ENCODE assay signal across 12 cellular contexts in genomic region chr9:32069169-32069813, GRCh38.
A peak's percentile ranks its signal among the peaks of the same experiment; 100 is the strongest.
DNase-seq lines count a peak whose midpoint lies in the region; ATAC-seq and TF ChIP-seq lines count a peak whose summit lies in the region.
"Had no signal": no experiment of that assay in that cellular context is flagged by ENCODE, and none has a peak within 500 bp of the region (broad histone marks: within the 10 kb centered on the region; RNA-seq: fewer than 3 reads in every experiment).

No MANE protein-coding gene starts in this region.

- POLR2A ChIA-PET in GM10248 (lab: Yijun Ruan, JAX), result no interaction called here
- POLR2A ChIA-PET in PC-9 (lab: Charles Lee; ENCODE audit: unreplicated experiment), result no interaction called here
- POLR2A ChIA-PET in CD8-positive, alpha-beta memory T cell (lab: Charles Lee), result no interaction called here

- intact Hi-C loops in PC-9 (cut with micrococcal nuclease; ENCODE audit: unreplicated experiment) (no loop called here), heart right ventricle (cut with DNase I) (no loop called here)

- no peak for TF ChIP-seq EP300 in suprapubic skin (IDR thresholded peaks at IDR 0.05)

- CTCF ChIA-PET in GM10248 (lab: Yijun Ruan, JAX) (interaction anchor here (0.8 to 1.8 kb wide), 9 partner anchors 8 to 37 kb away, joined by 3 to 7 read pairs (median 3); no protein-coding TSS in a partner anchor), PC-9 (lab: Charles Lee) (no interaction called here)
- CTCF ChIA-PET in CD8-positive, alpha-beta memory T cell (lab: Charles Lee), result no interaction called here

- H3K4me3 Mint-ChIP-seq in CD8-positive, alpha-beta memory T cell, result no peak overlapping the region
- H3K4me3 Mint-ChIP-seq: natural killer cell treated with Interleukin-12 subunit alpha and Interleukin-12 subunit beta and Interleukin-15 and Interleukin-18, amount 100 ng/mL, for 72 hours; stimulated activated memory B cell treated with anti-CD40 and anti-IgM and Interleukin-4, amounts not matched to agents 10 μg/mL and 1 μg/mL and 100 μg/mL, for 72 hours had no signal

- no peaks in the 10 kb centered on the region for H3K9me3 Mint-ChIP-seq in CD8-positive, alpha-beta memory T cell

- peak; percentile 54 for ATAC-seq in HG02642 (IDR thresholded peaks at IDR 0.05; ENCODE audit: poor library complexity, unreplicated experiment)
- no peak for ATAC-seq in heart right ventricle
- ATAC-seq: natural killer cell treated with Interleukin-12 subunit alpha and Interleukin-12 subunit beta and Interleukin-15 and Interleukin-18, amount 100 ng/mL, for 72 hours; stimulated activated memory B cell treated with anti-CD40 and anti-IgM and Interleukin-4, amounts not matched to agents 10 μg/mL and 1 μg/mL and 100 μg/mL, for 72 hours had no signal

- no peak overlapping the region for H3K27ac Mint-ChIP-seq in CD8-positive, alpha-beta memory T cell
- H3K27ac Mint-ChIP-seq: natural killer cell treated with Interleukin-12 subunit alpha and Interleukin-12 subunit beta and Interleukin-15 and Interleukin-18, amount 100 ng/mL, for 72 hours; stimulated activated memory B cell treated with anti-CD40 and anti-IgM and Interleukin-4, amounts not matched to agents 10 μg/mL and 1 μg/mL and 100 μg/mL, for 72 hours had no signal

- H3K4me3 ChIP-seq in PC-9, result no peak overlapping the region
- no peak overlapping the region for H3K4me3 ChIP-seq in liver (ENCODE audit: low read depth in 1 of 3, low read length in 3 of 3)
- H3K4me3 ChIP-seq in MG63, result no peak overlapping the region
- no peak overlapping the region for H3K4me3 ChIP-seq in CD8-positive, alpha-beta memory T cell (ENCODE audit: low read length)
- H3K4me3 ChIP-seq in suprapubic skin, result no peak overlapping the region
- H3K4me3 ChIP-seq in heart right ventricle, result no peak overlapping the region

- H3K27me3 ChIP-seq in PC-9 (ENCODE audit: insufficient read depth, low read depth) (no peaks in the 10 kb centered on the region), liver (ENCODE audit: control insufficient read depth in 4 of 4, insufficient read depth in 4 of 4, low read length in 3 of 4) (no peaks in the 10 kb centered on the region), MG63 (no peaks in the 10 kb centered on the region), suprapubic skin (no peaks in the 10 kb centered on the region), heart right ventricle (no peaks in the 10 kb centered on the region)
- H3K27me3 ChIP-seq in CD8-positive, alpha-beta memory T cell (ENCODE audit: insufficient read depth, low read length, poor library complexity, severe bottlenecking), result no peaks in the 10 kb centered on the region

- no TSS peak for BruUV-seq in PC-9 (replicated peaks; lab: Mats Ljungman, UMichigan)

- no peaks in the 10 kb centered on the region for H3K36me3 Mint-ChIP-seq in CD8-positive, alpha-beta memory T cell
- H3K36me3 Mint-ChIP-seq: natural killer cell treated with Interleukin-12 subunit alpha and Interleukin-12 subunit beta and Interleukin-15 and Interleukin-18, amount 100 ng/mL, for 72 hours; stimulated activated memory B cell treated with anti-CD40 and anti-IgM and Interleukin-4, amounts not matched to agents 10 μg/mL and 1 μg/mL and 100 μg/mL, for 72 hours had no signal

- no peaks in the 10 kb centered on the region for H4K20me1 ChIP-seq in PC-9 (ENCODE audit: insufficient read depth)

- H3K36me3 ChIP-seq in PC-9 (ENCODE audit: low read depth) (no peaks in the 10 kb centered on the region), liver (ENCODE audit: control insufficient read depth in 4 of 4, insufficient read depth in 3 of 4, low read depth in 1 of 4, low read length in 3 of 4) (no peaks in the 10 kb centered on the region), MG63 (no peaks in the 10 kb centered on the region), suprapubic skin (no peaks in the 10 kb centered on the region), heart right ventricle (no peaks in the 10 kb centered on the region)
- H3K36me3 ChIP-seq in CD8-positive, alpha-beta memory T cell (ENCODE audit: insufficient read depth, low read length), result no peaks in the 10 kb centered on the region

- WGBS in liver, result 54% methylated on average over 9 of the region's 9 CpGs
- 58% methylated on average over 9 of the region's 9 CpGs for WGBS in suprapubic skin
- WGBS in heart right ventricle, 2 donors, result 50 to 72% methylated on average over 9 of the region's 9 CpGs

- H3K4me1 ChIP-seq in PC-9 (replicated peaks; ENCODE audit: insufficient read depth) (no peaks in the 10 kb centered on the region), liver (ENCODE audit: control insufficient read depth in 4 of 4, insufficient read depth in 4 of 4, low read length in 3 of 4) (no peaks in the 10 kb centered on the region), suprapubic skin (no peaks in the 10 kb centered on the region), heart right ventricle (no peaks in the 10 kb centered on the region)
- H3K4me1 ChIP-seq in CD8-positive, alpha-beta memory T cell (ENCODE audit: insufficient read depth, low read length), result no peaks in the 10 kb centered on the region

- no peak overlapping the region for H2AFZ ChIP-seq in PC-9

- H3K27me3 Mint-ChIP-seq in CD8-positive, alpha-beta memory T cell, result no peaks in the 10 kb centered on the region
- H3K27me3 Mint-ChIP-seq: natural killer cell treated with Interleukin-12 subunit alpha and Interleukin-12 subunit beta and Interleukin-15 and Interleukin-18, amount 100 ng/mL, for 72 hours; stimulated activated memory B cell treated with anti-CD40 and anti-IgM and Interleukin-4, amounts not matched to agents 10 μg/mL and 1 μg/mL and 100 μg/mL, for 72 hours had no signal

- H3K9me2 ChIP-seq in PC-9 (ENCODE audit: insufficient read depth), result no peaks in the 10 kb centered on the region

- DNase-seq in GM10248 (ENCODE audit: extremely low spot score) (peak; percentile 5), PC-9 (no peak), MG63 (no peak), suprapubic skin (ENCODE audit: low spot score in 2 of 2) (no peak), heart right ventricle (no peak)
- no peak for DNase-seq in CD8-positive, alpha-beta memory T cell
- DNase-seq: aorta had no signal

- H3K9me3 ChIP-seq in PC-9 (ENCODE audit: insufficient read depth, low read depth) (no peaks in the 10 kb centered on the region), liver (ENCODE audit: control insufficient read depth in 4 of 4, low read length in 3 of 4) (no peaks in the 10 kb centered on the region), MG63 (no peaks in the 10 kb centered on the region), suprapubic skin (no peaks in the 10 kb centered on the region), heart right ventricle (peaks cover 0 to 3% (median 0%) of the 10 kb centered on the region in 11 donors)
- H3K9me3 ChIP-seq in CD8-positive, alpha-beta memory T cell (ENCODE audit: low read length), result no peaks in the 10 kb centered on the region

- H3K27ac ChIP-seq in PC-9 (no peak overlapping the region), liver (ENCODE audit: low read depth in 1 of 2, low read length in 2 of 2) (no peak overlapping the region), suprapubic skin (no peak overlapping the region), heart right ventricle (no peak overlapping the region)
- no peak overlapping the region for H3K27ac ChIP-seq in CD8-positive, alpha-beta memory T cell (ENCODE audit: low read depth, low read length)
- H3K27ac ChIP-seq: epithelial cell of prostate had no signal

- no peak for TF ChIP-seq POLR2A in suprapubic skin (IDR thresholded peaks at IDR 0.05)

- peak; percentile 41 for TF ChIP-seq CTCF in GM10248 (IDR thresholded peaks at IDR 0.05; ENCODE audit: control extremely low read depth, extremely low read depth, low read depth, missing control alignments)
- peak; percentile 29; the same call in 1 of the 2 replicates for TF ChIP-seq CTCF in PC-9 (conservative IDR thresholded peaks at IDR 0.05)
- peak; percentile 26 for TF ChIP-seq CTCF in liver (IDR thresholded peaks at IDR 0.05; ENCODE audit: low read depth, low read length, missing input control)
- TF ChIP-seq CTCF in suprapubic skin (IDR thresholded peaks at IDR 0.05), result no peak
- TF ChIP-seq CTCF in heart right ventricle (IDR thresholded peaks at IDR 0.05), result peak in 2 of 9 donors; percentile 11 to 30

- no peak overlapping the region for H3K4me2 ChIP-seq in PC-9

- peak; percentile 9 to 26 for TF ChIP-seq RAD21 in liver (IDR thresholded peaks at IDR 0.05)

- H3K79me2 ChIP-seq in PC-9 (ENCODE audit: low read depth), result no peaks in the 10 kb centered on the region

- H3K9ac ChIP-seq in liver (ENCODE audit: low read depth in 1 of 2, low read length in 2 of 2), result no peak overlapping the region

- no peaks in the 10 kb centered on the region for H3F3A ChIP-seq in PC-9 (ENCODE audit: insufficient read depth, low read depth)

- H3K4me1 Mint-ChIP-seq in CD8-positive, alpha-beta memory T cell, result no peaks in the 10 kb centered on the region
- H3K4me1 Mint-ChIP-seq: stimulated activated memory B cell treated with anti-CD40 and anti-IgM and Interleukin-4, amounts not matched to agents 10 μg/mL and 1 μg/mL and 100 μg/mL, for 72 hours had no signal

TF ChIP-seq in liver, 16 proteins besides CTCF, POLR2A, EP300 and RAD21 (continues in another document):
- TF ChIP-seq HNF4G (IDR thresholded peaks at IDR 0.05), result no peak
- TF ChIP-seq SP1 (IDR thresholded peaks at IDR 0.05), result no peak
- no peak for TF ChIP-seq FOXA1 (IDR thresholded peaks at IDR 0.05)
- no peak for TF ChIP-seq EGR1 (IDR thresholded peaks at IDR 0.05; ENCODE audit: low read depth in 2 of 2)
- no peak for TF ChIP-seq REST (IDR thresholded peaks at IDR 0.05)
- TF ChIP-seq TAF1 (conservative IDR thresholded peaks at IDR 0.05), result no peak

Comparison
In these comparisons a context has a peak if more than half of its experiments do, and no peak if none do; other contexts are left out.
1. CTCF ChIP-seq: peak in GM10248 (single experiment), PC-9 (single experiment) and liver (single experiment); none in suprapubic skin (0 of 2).